In the genomic region with DNA sequence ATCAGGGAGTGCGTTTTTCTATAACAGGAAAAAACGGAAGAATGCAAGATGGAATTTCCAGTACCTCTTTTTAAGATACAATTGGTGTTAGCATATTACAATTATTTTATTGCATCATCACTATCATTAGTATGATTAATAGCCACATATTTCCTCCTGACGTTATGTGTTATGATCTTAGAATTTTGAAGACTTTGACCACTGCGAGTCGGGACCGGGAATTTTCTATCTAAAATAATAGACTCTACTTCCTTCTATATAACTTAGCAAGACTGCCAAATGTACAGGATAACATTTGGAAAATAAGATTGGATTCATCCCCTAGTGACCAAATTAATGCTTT, we compare ENCODE assay signal across 9 cellular contexts. TPM values are rescaled to one million over a fixed set of nuclear protein-coding genes. Genes with fewer than 3 reads are reported as not detected.
DNase-seq lines count a peak whose midpoint lies in the region; ATAC-seq and TF ChIP-seq lines count a peak whose summit lies in the region.
"Had no signal": no experiment of that assay in that cellular context is flagged by ENCODE, and none has a peak within 500 bp of the region (broad histone marks: within the 10 kb centered on the region; RNA-seq: fewer than 3 reads in every experiment).

No MANE protein-coding gene starts in this region.

- 15 to 21% (median 18%) methylated on average over 6 of the region's 6 CpGs for WGBS in heart left ventricle, 4 donors

- no peak for DNase-seq in heart left ventricle
- no peak for DNase-seq in left ventricle myocardium superior
- no peak for DNase-seq in colonic mucosa
- DNase-seq in vagina (ENCODE audit: extremely low spot score in 2 of 2) = no peak
- DNase-seq in NCI-H1092 (lab: John Stamatoyannopoulos, UW) = no peak
- DNase-seq in medulla oblongata (ENCODE audit: extremely low spot score) = no peak
- DNase-seq: ACHN had no signal

- no peaks in the 10 kb centered on the region for H3K9me3 ChIP-seq in heart left ventricle
- H3K9me3 ChIP-seq in colonic mucosa = no peaks in the 10 kb centered on the region
- H3K9me3 ChIP-seq in mucosa of stomach (ENCODE audit: control insufficient read depth, low read length) = no peaks in the 10 kb centered on the region
- no peaks in the 10 kb centered on the region for H3K9me3 ChIP-seq in vagina

- H3K4me3 ChIP-seq in heart left ventricle (peak overlapping the region in 11 of 12 donors; percentile 65 to 98 (median 93)), colonic mucosa (peak overlapping the region; percentile 87), mucosa of stomach (ENCODE audit: low read length) (peak overlapping the region; percentile 67), vagina (peak overlapping the region; percentile 73 to 91)

- peak overlapping the region in 1 of 2 donors; percentile 76 for H3K9ac ChIP-seq in colonic mucosa (ENCODE audit: low read depth in 2 of 2, low read length in 2 of 2)
- peak overlapping the region; percentile 84 for H3K9ac ChIP-seq in mucosa of stomach (ENCODE audit: low read length)

- TF ChIP-seq POLR2A in heart left ventricle (IDR thresholded peaks at IDR 0.05) = no peak
- no peak for TF ChIP-seq POLR2A in vagina (IDR thresholded peaks at IDR 0.05)

- ATAC-seq in heart left ventricle = no peak
- no peak for ATAC-seq in left ventricle myocardium superior
- ATAC-seq in GM21526 (IDR thresholded peaks at IDR 0.05; ENCODE audit: low FRiP score, unreplicated experiment) = no peak

- H3K27me3 ChIP-seq in heart left ventricle (no peaks in the 10 kb centered on the region), colonic mucosa (no peaks in the 10 kb centered on the region), mucosa of stomach (ENCODE audit: control insufficient read depth, insufficient read depth, low read length) (no peaks in the 10 kb centered on the region), vagina (no peaks in the 10 kb centered on the region)

- H3K36me3 ChIP-seq in heart left ventricle = peaks cover 0 to 12% (median 9%) of the 10 kb centered on the region in 9 donors
- no peaks in the 10 kb centered on the region for H3K36me3 ChIP-seq in colonic mucosa
- no peaks in the 10 kb centered on the region for H3K36me3 ChIP-seq in mucosa of stomach (ENCODE audit: control insufficient read depth, insufficient read depth, low read length)
- no peaks in the 10 kb centered on the region for H3K36me3 ChIP-seq in vagina

- H3K27ac ChIP-seq in heart left ventricle (peak overlapping the region; percentile 89 to 98 (median 94)), colonic mucosa (peak overlapping the region; percentile 96), vagina (peak overlapping the region; percentile 98)

- TF ChIP-seq CTCF in heart left ventricle (IDR thresholded peaks at IDR 0.05) (no peak), colonic mucosa (IDR thresholded peaks at IDR 0.05) (no peak), vagina (IDR thresholded peaks at IDR 0.05) (no peak)

- H3K4me1 ChIP-seq in heart left ventricle = peaks cover 0 to 42% (median 21%) of the 10 kb centered on the region in 12 donors
- no peaks in the 10 kb centered on the region for H3K4me1 ChIP-seq in colonic mucosa
- H3K4me1 ChIP-seq in mucosa of stomach (ENCODE audit: control insufficient read depth, insufficient read depth, low read length) = no peaks in the 10 kb centered on the region
- peaks cover 28% of the 10 kb centered on the region for H3K4me1 ChIP-seq in vagina

- intact Hi-C loops in heart left ventricle (cut with DNase I) = no loop called here
- intact Hi-C loops in left ventricle myocardium superior (cut with micrococcal nuclease) = no loop called here
- intact Hi-C loops in colonic mucosa (cut with DNase I) = no loop called here
- intact Hi-C loops in vagina (cut with DNase I) = no loop called here

RNA-seq across cellular contexts. Expression of gene SAV1, which starts 0.7 kb away (rescaled TPM):
- total RNA-seq in heart left ventricle (10 to 100 TPM; 22.0 to 35.3 (median 25.4) TPM), left ventricle myocardium superior (26.2 TPM), colonic mucosa (10 to 100 TPM; 15.9 to 21.8 TPM), vagina (30.0 TPM)
- 10 to 100 TPM; 15.2 to 19.0 TPM for polyA plus RNA-seq in heart left ventricle
